Comparison of ENCODE assay signal across 28 cellular contexts in genomic region chr11:58805065-58805464, GRCh38. TPM values are rescaled to one million over a fixed set of nuclear protein-coding genes. Genes with fewer than 3 reads are reported as not detected.
A peak's percentile ranks its signal among the peaks of the same experiment; 100 is the strongest.
DNase-seq lines count a peak whose midpoint lies in the region; ATAC-seq and TF ChIP-seq lines count a peak whose summit lies in the region.
"Had no signal": no experiment of that assay in that cellular context is flagged by ENCODE, and none has a peak within 500 bp of the region (broad histone marks: within the 10 kb centered on the region; RNA-seq: fewer than 3 reads in every experiment).

No MANE protein-coding gene starts in this region.

- no peak overlapping the region for H3K4me3 Mint-ChIP-seq in progenitor cell of endocrine pancreas (ENCODE audit: low read depth)
- H3K4me3 Mint-ChIP-seq: activated naive CD8-positive, alpha-beta T cell; stimulated activated effector memory CD8-positive, alpha-beta T cell treated with anti-CD3 and anti-CD28 coated beads, Interleukin-12 subunit alpha, Interleukin-12 subunit beta, amount 100 ng/mL, for 72 hours; T-helper 2 cell treated with Interferon-gamma antibody and Interleukin-4, amounts not matched to agents 5 μg/mL and 100 μg/mL, for 36 hours; WTC11 had no signal

- H3K27ac ChIP-seq in right lobe of liver = no peak overlapping the region
- H3K27ac ChIP-seq: dorsolateral prefrontal cortex, heart right ventricle, KMS-11, neutrophil, psoas muscle, suprapubic skin, vagina had no signal

- H3K9me3 Mint-ChIP-seq in progenitor cell of endocrine pancreas (ENCODE audit: low read depth) = peaks cover 43% of the 10 kb centered on the region
- H3K9me3 Mint-ChIP-seq: stimulated activated effector memory CD8-positive, alpha-beta T cell treated with anti-CD3 and anti-CD28 coated beads, Interleukin-12 subunit alpha, Interleukin-12 subunit beta, amount 100 ng/mL, for 72 hours; T-helper 2 cell treated with Interferon-gamma antibody and Interleukin-4, amounts not matched to agents 5 μg/mL and 100 μg/mL, for 36 hours had no signal

- no peaks in the 10 kb centered on the region for H3K4me1 Mint-ChIP-seq in progenitor cell of endocrine pancreas (ENCODE audit: low read depth)
- H3K4me1 Mint-ChIP-seq: stimulated activated effector memory CD8-positive, alpha-beta T cell treated with anti-CD3 and anti-CD28 coated beads, Interleukin-12 subunit alpha, Interleukin-12 subunit beta, amount 100 ng/mL, for 72 hours; WTC11 had no signal

- no peak for TF ChIP-seq POLR2A in right lobe of liver (IDR thresholded peaks at IDR 0.05)

- H3K4me3 ChIP-seq in AG10803 (ENCODE audit: low read length) = no peak overlapping the region
- no peak overlapping the region for H3K4me3 ChIP-seq in right lobe of liver
- H3K4me3 ChIP-seq: dorsolateral prefrontal cortex, heart right ventricle, psoas muscle, smooth muscle cell, suprapubic skin, vagina had no signal

- no peaks in the 10 kb centered on the region for H3K27me3 ChIP-seq in right lobe of liver
- H3K27me3 ChIP-seq: heart right ventricle, neutrophil, suprapubic skin, vagina had no signal

- H3K27ac Mint-ChIP-seq in progenitor cell of endocrine pancreas = no peak overlapping the region
- H3K27ac Mint-ChIP-seq: activated naive CD8-positive, alpha-beta T cell; stimulated activated effector memory CD8-positive, alpha-beta T cell treated with anti-CD3 and anti-CD28 coated beads, Interleukin-12 subunit alpha, Interleukin-12 subunit beta, amount 100 ng/mL, for 72 hours; T-helper 2 cell treated with Interferon-gamma antibody and Interleukin-4, amounts not matched to agents 5 μg/mL and 100 μg/mL, for 36 hours; WTC11 had no signal

- H3K36me3 ChIP-seq in right lobe of liver = no peaks in the 10 kb centered on the region
- H3K36me3 ChIP-seq: heart right ventricle, neutrophil, suprapubic skin, vagina had no signal

- ATAC-seq in right lobe of liver (no peak), HG03095 (IDR thresholded peaks at IDR 0.05; ENCODE audit: unreplicated experiment) (no peak)
- ATAC-seq: heart right ventricle; left colon; psoas muscle; Right ventricle myocardium inferior; stimulated activated effector memory CD8-positive, alpha-beta T cell treated with anti-CD3 and anti-CD28 coated beads, Interleukin-12 subunit alpha, Interleukin-12 subunit beta, amount 100 ng/mL, for 72 hours; WTC11 had no signal

- no peaks in the 10 kb centered on the region for H3K4me1 ChIP-seq in right lobe of liver
- H3K4me1 ChIP-seq: heart right ventricle, psoas muscle, suprapubic skin, vagina had no signal

- WGBS in right lobe of liver (ENCODE audit: insufficient coverage, low coverage, low lambda C conversion rate, missing lambda C conversion rate) = 86% methylated on average over 1 of the region's 1 CpG

- intact Hi-C loops in right lobe of liver (cut with DNase I) = no loop called here

- TF ChIP-seq CTCF in AG10803 (conservative IDR thresholded peaks at IDR 0.05; ENCODE audit: low read length) = no peak
- TF ChIP-seq CTCF in progenitor cell of endocrine pancreas (IDR thresholded peaks at IDR 0.05; ENCODE audit: unreplicated experiment) = no peak
- TF ChIP-seq CTCF in right lobe of liver (IDR thresholded peaks at IDR 0.05) = no peak

- no peaks in the 10 kb centered on the region for H3K27me3 Mint-ChIP-seq in progenitor cell of endocrine pancreas

- DNase-seq in AG10803 (ENCODE audit: low read depth) (peak; percentile 42), HT1080 (ENCODE audit: low read depth) (peak; percentile 81), amniotic stem cell (lab: John Stamatoyannopoulos, UW) (peak; percentile 0), kidney glomerular epithelial cell (lab: John Stamatoyannopoulos, UW) (peak; percentile 27), progenitor cell of endocrine pancreas (ENCODE audit: low spot score, unreplicated experiment) (no peak), right lobe of liver (no peak), GM19238 (ENCODE audit: insufficient read length, low spot score) (no peak)
- DNase-seq: activated CD4-positive, alpha-beta T cell treated with anti-CD3 and anti-CD28 coated beads, Interleukin-2, amount 50 U/mL, for 4 hours; cerebellar nuclear complex; dorsolateral prefrontal cortex; heart right ventricle; left colon; mesendoderm; NCI-H187; NCI-H2171 treated with DMSO at 0.1 percent for 48 hours; NCI-H526 treated with DMSO at 0.1 percent for 48 hours; psoas muscle had no signal

- no peaks in the 10 kb centered on the region for H3K9me3 ChIP-seq in right lobe of liver
- H3K9me3 ChIP-seq: neutrophil, psoas muscle, suprapubic skin, vagina had no signal

- H3K36me3 Mint-ChIP-seq in progenitor cell of endocrine pancreas (ENCODE audit: insufficient read depth) = no peaks in the 10 kb centered on the region
- H3K36me3 Mint-ChIP-seq: activated naive CD8-positive, alpha-beta T cell; stimulated activated effector memory CD8-positive, alpha-beta T cell treated with anti-CD3 and anti-CD28 coated beads, Interleukin-12 subunit alpha, Interleukin-12 subunit beta, amount 100 ng/mL, for 72 hours had no signal

RNA-seq across cellular contexts. Expression of gene GLYATL2, which starts 39.4 kb away (rescaled TPM):
- 0.10 and 0.18 TPM in 2 replicates for total RNA-seq in HT1080 (2014; rRNA removed; shearing (Covaris generic))
- 0.26 TPM in 1 of 2 replicates, not detected in the other for polyA plus RNA-seq in HT1080 (2015; cell fraction: cytosol; rRNA removed)
- 0.17 and 0.27 TPM in 2 replicates for polyA plus RNA-seq in HT1080 (2015; cell fraction: nucleus; rRNA removed)
- total RNA-seq in progenitor cell of endocrine pancreas (0.60 and 1.1 TPM in 2 replicates), right lobe of liver (not detected)
- total RNA-seq: left colon, psoas muscle, Right ventricle myocardium inferior, vagina had no signal
- polyA plus RNA-seq: psoas muscle had no signal

Comparison
In these comparisons a context has a peak if more than half of its experiments do, and no peak if none do; other contexts are left out.
1. DNase-seq: peak in AG10803 (single experiment), HT1080 (single experiment), amniotic stem cell (single experiment) and kidney glomerular epithelial cell (single experiment); none in progenitor cell of endocrine pancreas (single experiment), right lobe of liver (0 of 3) and GM19238 (single experiment).